Comparison of ENCODE assay signal across 19 cellular contexts in genomic region chr1:2115922-2116341, GRCh38.
DNase-seq lines count a peak whose midpoint lies in the region; TF ChIP-seq lines count a peak whose summit lies in the region.
"Had no signal": no experiment of that assay in that cellular context is flagged by ENCODE, and none has a peak within 500 bp of the region (broad histone marks: within the 10 kb centered on the region; RNA-seq: fewer than 3 reads in every experiment).

No MANE protein-coding gene starts in this region.

- 49% methylated on average over 19 of the region's 19 CpGs for WGBS in prostate gland

- CTCF ChIA-PET in HEK293 (lab: Yijun Ruan, JAX): no interaction called here

- POLR2A ChIA-PET in HEK293 (lab: Yijun Ruan, JAX): no interaction called here

- TF ChIP-seq CTCF in HEK293 (tag by site-specific recombination; IDR thresholded peaks at IDR 0.05) (no peak), dorsolateral prefrontal cortex (IDR thresholded peaks at IDR 0.05 in 54 of 56, conservative IDR thresholded peaks at IDR 0.05 in 2 of 56; ENCODE audit: low read depth in 1 of 56, partially characterized antibody in 56 of 56) (no peak), ascending aorta (IDR thresholded peaks at IDR 0.05) (no peak), prostate gland (IDR thresholded peaks at IDR 0.05) (no peak)

- H3K9me3 ChIP-seq in HEK293 (ENCODE audit: control insufficient read depth, insufficient read depth, low read depth, low read length) (no peaks in the 10 kb centered on the region), ascending aorta (no peaks in the 10 kb centered on the region), prostate gland (no peaks in the 10 kb centered on the region)
- H3K9me3 ChIP-seq: A549, right lobe of liver had no signal

- no peaks in the 10 kb centered on the region for H3K27me3 ChIP-seq in dorsolateral prefrontal cortex
- H3K27me3 ChIP-seq in ascending aorta: no peaks in the 10 kb centered on the region
- no peaks in the 10 kb centered on the region for H3K27me3 ChIP-seq in prostate gland (replicated peaks; ENCODE audit: insufficient read depth)
- H3K27me3 ChIP-seq: left lung, right lobe of liver had no signal

- H3K27ac ChIP-seq in HEK293 (ENCODE audit: extremely low read depth, low read depth, low read length) (no peak overlapping the region), dorsolateral prefrontal cortex (peak overlapping the region in 1 of 59 donors; percentile 23), ascending aorta (no peak overlapping the region), prostate gland (no peak overlapping the region)
- H3K27ac ChIP-seq: A549, epithelial cell of prostate, left lung, right lobe of liver, tibial artery had no signal

- TF ChIP-seq POLR2A in prostate gland (IDR thresholded peaks at IDR 0.05): no peak

- H3K4me3 ChIP-seq in HEK293 (ENCODE audit: low read depth, low read length): no peak overlapping the region
- peak overlapping the region in 40 of 59 donors; percentile 4 to 45 (median 25) for H3K4me3 ChIP-seq in dorsolateral prefrontal cortex
- H3K4me3 ChIP-seq in ascending aorta: no peak overlapping the region
- H3K4me3 ChIP-seq in prostate gland: no peak overlapping the region
- H3K4me3 ChIP-seq: A549, left lung, right lobe of liver, tibial artery had no signal

- intact Hi-C loops in dorsolateral prefrontal cortex (cut with DNase I) (no loop called here), ascending aorta (cut with DNase I) (no loop called here), prostate gland (cut with DNase I) (no loop called here)

- H3K36me3 ChIP-seq in HEK293 (ENCODE audit: control insufficient read depth in 2 of 2, insufficient read depth in 1 of 2, low read length in 2 of 2) (peaks cover 0 to 3% of the 10 kb centered on the region in 2 experiments; a peak in 1 of 3 replicates), ascending aorta (no peaks in the 10 kb centered on the region), prostate gland (no peaks in the 10 kb centered on the region)
- H3K36me3 ChIP-seq: left lung, right lobe of liver, tibial artery had no signal

- DNase-seq in AG08395 (ENCODE audit: low spot score) (peak; percentile 32), dorsolateral prefrontal cortex (peak in 1 of 10 donors; percentile 58), left kidney (ENCODE audit: low read depth, low spot score) (peak; percentile 58), germinal center (ENCODE audit: low spot score) (no peak), GM19240 (ENCODE audit: insufficient read length, low spot score) (no peak), ascending aorta (ENCODE audit: low spot score in 2 of 2) (no peak), prostate gland (ENCODE audit: low spot score) (no peak)
- DNase-seq: activated B cell treated with CpG ODN at 0.5 μM for 24 hours; activated naive CD4-positive, alpha-beta T cell treated with anti-CD3 and anti-CD28 coated beads for 36 hours; central memory CD4-positive, alpha-beta T cell; MV-4-11; stimulated activated CD4-positive, alpha-beta T cell treated with anti-CD3 and anti-CD28 coated beads, Interleukin-2, amount 100 ng/mL, for 48 hours; SW 1271; tibial artery had no signal

- no peaks in the 10 kb centered on the region for H3K4me1 ChIP-seq in HEK293 (ENCODE audit: control insufficient read depth, insufficient read depth, low read length)
- H3K4me1 ChIP-seq in ascending aorta: no peaks in the 10 kb centered on the region
- H3K4me1 ChIP-seq in prostate gland (replicated peaks): no peaks in the 10 kb centered on the region
- H3K4me1 ChIP-seq: A549, left lung, right lobe of liver, tibial artery had no signal

TF ChIP-seq in HEK293, 187 proteins besides CTCF, POLR2A, EP300 and RAD21:
- peak; percentile 31; the same call in 1 of the 2 replicates for TF ChIP-seq ZNF600 (tag by site-specific recombination; IDR thresholded peaks at IDR 0.05)
- no peak for TF ChIP-seq ZNF561 (tag by site-specific recombination; IDR thresholded peaks at IDR 0.05; ENCODE audit: borderline replicate concordance)

Comparison
In these comparisons a context has a peak if more than half of its experiments do, and no peak if none do; other contexts are left out.
1. DNase-seq: peak in AG08395 (single experiment) and left kidney (single experiment); none in germinal center (single experiment), GM19240 (single experiment), ascending aorta (0 of 2) and prostate gland (single experiment).
2. H3K4me3 ChIP-seq: peak in dorsolateral prefrontal cortex (40 of 59); none in HEK293 (single experiment), ascending aorta (0 of 2) and prostate gland (0 of 2).